ENCODE assay signal across 23 cellular contexts in genomic region chr18:48845174-48845573, GRCh38.
DNase-seq lines count a peak whose midpoint lies in the region; ATAC-seq, FAIRE-seq and TF ChIP-seq lines count a peak whose summit lies in the region.
"Had no signal": no experiment of that assay in that cellular context is flagged by ENCODE, and none has a peak within 500 bp of the region (broad histone marks: within the 10 kb centered on the region; RNA-seq: fewer than 3 reads in every experiment).

No MANE protein-coding gene starts in this region.

- H3K4me2 ChIP-seq in K562 (ENCODE audit: insufficient read depth, low read length): no peak overlapping the region

- H3K9ac ChIP-seq in K562 (ENCODE audit: insufficient read depth in 1 of 2, low read depth in 2 of 2, low read length in 2 of 2): no peak overlapping the region

- H3K27ac ChIP-seq in K562 (ENCODE audit: extremely low read depth, low read depth, low read length) (no peak overlapping the region), right lobe of liver (no peak overlapping the region), small intestine (ENCODE audit: low read depth in 1 of 2, low read length in 1 of 2) (no peak overlapping the region)
- H3K27ac ChIP-seq: ascending aorta, psoas muscle had no signal

- no peaks in the 10 kb centered on the region for H3K9me1 ChIP-seq in K562 (ENCODE audit: control insufficient read depth, insufficient read depth, low read length)

- H2AFZ ChIP-seq in K562 (ENCODE audit: low read depth, low read length): no peak overlapping the region

- TF ChIP-seq CTCF in K562 (IDR thresholded peaks at IDR 0.05 in 2 of 3, conservative IDR thresholded peaks at IDR 0.05 in 1 of 3; ENCODE audit: insufficient read depth in 2 of 3, low read depth in 1 of 3, low read length in 3 of 3): no peak
- no peak for TF ChIP-seq CTCF in right lobe of liver (IDR thresholded peaks at IDR 0.05)
- no peak for TF ChIP-seq CTCF in GM10266 (IDR thresholded peaks at IDR 0.05; ENCODE audit: control insufficient read depth, insufficient read depth, low read depth, missing control alignments)

- no peak; the same call in 1 of the 2 replicates for TF ChIP-seq EP300 in K562 (IDR thresholded peaks at IDR 0.05; ENCODE audit: low read length)

- FAIRE-seq in K562 (lab: Jason Lieb, UNC) (peak; percentile 89), small intestine (lab: Jason Lieb, UNC) (no peak)
- FAIRE-seq: H54 had no signal

- intact Hi-C loops in K562 (cut with micrococcal nuclease) (no loop called here), right lobe of liver (cut with DNase I) (no loop called here)

- TF ChIP-seq RAD21 in K562 (CRISPR knock-in tag; conservative IDR thresholded peaks at IDR 0.05 in 1 of 2, IDR thresholded peaks at IDR 0.05 in 1 of 2): no peak

- H3K4me1 ChIP-seq in K562 (replicated peaks in 1 of 2; ENCODE audit: control insufficient read depth in 2 of 2, insufficient read depth in 2 of 2, low read length in 2 of 2) (peaks cover 30 to 37% of the 10 kb centered on the region in 2 experiments), right lobe of liver (no peaks in the 10 kb centered on the region), small intestine (ENCODE audit: control insufficient read depth in 2 of 2, insufficient read depth in 1 of 2, low read depth in 1 of 2, low read length in 1 of 2) (peaks cover 0 to 8% of the 10 kb centered on the region in 2 donors)

- in situ Hi-C loops in K562 (cut with MboI): no loop called here

- 4% methylated on average over 3 of the region's 4 CpGs for WGBS in K562 (ENCODE audit: insufficient coverage, low coverage, missing lambda C conversion rate)
- 59% methylated on average over 4 of the region's 4 CpGs for WGBS in right lobe of liver (ENCODE audit: insufficient coverage, low coverage, low lambda C conversion rate, missing lambda C conversion rate)
- 77 to 82% (median 78%) methylated on average over 4 of the region's 4 CpGs for WGBS in small intestine, 3 donors

- H3K79me2 ChIP-seq in K562 (ENCODE audit: control insufficient read depth, insufficient read depth, low read length): no peaks in the 10 kb centered on the region

- TF ChIP-seq POLR2A in K562 (conservative IDR thresholded peaks at IDR 0.05) (no peak), right lobe of liver (IDR thresholded peaks at IDR 0.05) (no peak)

- H3K9me3 ChIP-seq in K562 (replicated peaks; ENCODE audit: control insufficient read depth, insufficient read depth, low read depth, low read length) (no peaks in the 10 kb centered on the region), right lobe of liver (no peaks in the 10 kb centered on the region), small intestine (ENCODE audit: control insufficient read depth, low read depth) (no peaks in the 10 kb centered on the region)
- H3K9me3 ChIP-seq: ascending aorta, psoas muscle had no signal

- POLR2A ChIA-PET in K562 (lab: Yijun Ruan, JAX): no interaction called here

- ATAC-seq in K562 (peak; percentile 45; the same call in 1 of the 3 replicates), right lobe of liver (peak; percentile 32 to 43 (median 40)), GM19328 (IDR thresholded peaks at IDR 0.05; ENCODE audit: unreplicated experiment) (no peak), GM19023 (IDR thresholded peaks at IDR 0.05; ENCODE audit: unreplicated experiment) (no peak)
- ATAC-seq: activated CD8-positive, alpha-beta T cell treated with anti-CD3 and anti-CD28 coated beads, Interleukin-2, amount 10 ng/mL, durations not matched to agents 7 days and 5 days; psoas muscle had no signal

- 0 out of 2 replicates have a peak, but pooled peaks cover 5% of the 10 kb centered on the region for H4K20me1 ChIP-seq in K562 (replicated peaks; ENCODE audit: control insufficient read depth, insufficient read depth, low read length)

- peak; percentile 14 for DNase-seq in activated effector memory CD4-positive, alpha-beta T cell treated with anti-CD3 and anti-CD28 coated beads, Interleukin-2, amount 50 U/mL, for 16 hours
- DNase-seq in activated effector memory CD4-positive, alpha-beta T cell treated with Interleukin-2 at 50 U/mL for 16 hours: no peak
- DNase-seq in K562 (ENCODE audit: extremely low read depth in 1 of 4, low spot score in 3 of 4): peak in 2 of 4 experiments; percentile 37 to 71
- peak in 1 of 3 donors; percentile 45 for DNase-seq in right lobe of liver
- DNase-seq in small intestine: peak; percentile 37
- no peak for DNase-seq in GM10266 (ENCODE audit: extremely low spot score)
- DNase-seq: activated CD4-positive, alpha-beta T cell treated with anti-CD3 and anti-CD28 coated beads for 1 hour; activated CD8-positive, alpha-beta T cell treated with anti-CD3 and anti-CD28 coated beads, Interleukin-2, amount 10 ng/mL, durations not matched to agents 7 days and 5 days; activated naive CD4-positive, alpha-beta T cell treated with anti-CD3 and anti-CD28 coated beads, Interleukin-2, amount 10 ng/mL, durations not matched to agents 7 days and 5 days; activated T-cell treated with anti-CD3 and anti-CD28 coated beads, Interleukin-2, amount 50 U/mL, for 1 hour; DMS53; foreskin fibroblast; GDM1; NCI-H187; NCI-H526; SIG-M5; substantia nigra; SW 1271 had no signal

- H3K27me3 ChIP-seq in K562 (ENCODE audit: control insufficient read depth in 2 of 2, insufficient read depth in 2 of 2, low read length in 2 of 2): no peaks in the 10 kb centered on the region
- no peaks in the 10 kb centered on the region for H3K27me3 ChIP-seq in right lobe of liver
- H3K27me3 ChIP-seq in small intestine (ENCODE audit: control insufficient read depth in 2 of 2, insufficient read depth in 2 of 2, low read length in 2 of 2): no peaks in the 10 kb centered on the region
- H3K27me3 ChIP-seq: ascending aorta had no signal

- H3K4me3 ChIP-seq in K562 (no peak overlapping the region), right lobe of liver (no peak overlapping the region), small intestine (ENCODE audit: low read depth in 1 of 2, low read length in 2 of 2) (no peak overlapping the region)
- H3K4me3 ChIP-seq: ascending aorta, psoas muscle had no signal

- H3K36me3 ChIP-seq in K562 (ENCODE audit: control insufficient read depth, insufficient read depth, low read length) (no peaks in the 10 kb centered on the region), right lobe of liver (peaks cover 0 to 3% (median 0%) of the 10 kb centered on the region in 4 donors), small intestine (ENCODE audit: control insufficient read depth in 2 of 2, insufficient read depth in 2 of 2, low read length in 2 of 2) (no peaks in the 10 kb centered on the region)
- H3K36me3 ChIP-seq: ascending aorta had no signal

- BruUV-seq in K562 (replicated peaks; lab: Mats Ljungman, UMichigan): no TSS peak

- CTCF ChIA-PET in K562 (lab: Yijun Ruan, JAX; ENCODE audit: low intra/inter-chr PET ratio): no interaction called here

TF ChIP-seq in K562, 482 proteins besides CTCF, POLR2A, EP300 and RAD21 (continues in another document):
- no peak for TF ChIP-seq CHD4 (IDR thresholded peaks at IDR 0.05; ENCODE audit: insufficient read depth, insufficient replicate concordance, low read depth, low read length, poor library complexity, severe bottlenecking)
- TF ChIP-seq DMBX1 (CRISPR knock-in tag; IDR thresholded peaks at IDR 0.05; ENCODE audit: borderline replicate concordance): 0 out of 2 replicates have a peak, but pooled peaks have one; percentile 24
- TF ChIP-seq ATF3 (IDR thresholded peaks at IDR 0.05): 0 out of 2 replicates have a peak, but pooled peaks have one; percentile 36
- no peak for TF ChIP-seq ATF3 (CRISPR knock-in tag; conservative IDR thresholded peaks at IDR 0.05)
- TF ChIP-seq NELFE (IDR thresholded peaks at IDR 0.05; ENCODE audit: insufficient read depth, insufficient read length): no peak
- TF ChIP-seq TGIF2 (CRISPR knock-in tag; IDR thresholded peaks at IDR 0.05): no peak
- no peak for TF ChIP-seq NR2C2 (CRISPR knock-in tag; IDR thresholded peaks at IDR 0.05)
- TF ChIP-seq NR2C2 (tag; IDR thresholded peaks at IDR 0.05): peak; percentile 52; the same call in 1 of the 2 replicates
- TF ChIP-seq TCF7L2 (IDR thresholded peaks at IDR 0.05; ENCODE audit: low read depth, low read length): no peak
- no peak for TF ChIP-seq FOXJ3 (CRISPR knock-in tag; IDR thresholded peaks at IDR 0.05)
- TF ChIP-seq NCOR1 (IDR thresholded peaks at IDR 0.05): peak; percentile 26; the same call in 1 of the 2 replicates
- TF ChIP-seq ZNF239 (CRISPR knock-in tag; IDR thresholded peaks at IDR 0.05): no peak
- no peak for TF ChIP-seq SMARCB1 (IDR thresholded peaks at IDR 0.05; ENCODE audit: insufficient read length, low read depth)
- TF ChIP-seq OTX1 (CRISPR knock-in tag; IDR thresholded peaks at IDR 0.05): no peak
- TF ChIP-seq ARID1B (IDR thresholded peaks at IDR 0.05): peak; percentile 38; the same call in 1 of the 2 replicates
- TF ChIP-seq ZNF354B (CRISPR knock-in tag; IDR thresholded peaks at IDR 0.05): no peak
- TF ChIP-seq ESRRB (CRISPR knock-in tag; IDR thresholded peaks at IDR 0.05; ENCODE audit: borderline replicate concordance): no peak
- no peak for TF ChIP-seq ZNF717 (CRISPR knock-in tag; IDR thresholded peaks at IDR 0.05)
- TF ChIP-seq SMAD4 (CRISPR knock-in tag; conservative IDR thresholded peaks at IDR 0.05): 0 out of 2 replicates have a peak, but pooled peaks have one; percentile 41
- TF ChIP-seq ZC3H11A (IDR thresholded peaks at IDR 0.05; ENCODE audit: low read depth, low read length): no peak
- TF ChIP-seq FOXA1 (IDR thresholded peaks at IDR 0.05; ENCODE audit: borderline replicate concordance): no peak
- no peak for TF ChIP-seq ZNF124 (CRISPR knock-in tag; IDR thresholded peaks at IDR 0.05)

Comparison
In these comparisons a context has a peak if more than half of its experiments do, and no peak if none do; other contexts are left out.
1. DNase-seq: peak in activated effector memory CD4-positive, alpha-beta T cell treated with anti-CD3 and anti-CD28 coated beads, Interleukin-2, amount 50 U/mL, for 16 hours (single experiment) and small intestine (single experiment); none in activated effector memory CD4-positive, alpha-beta T cell treated with Interleukin-2 at 50 U/mL for 16 hours (single experiment) and GM10266 (single experiment).
2. ATAC-seq: peak in K562 (single experiment) and right lobe of liver (4 of 4); none in GM19328 (single experiment) and GM19023 (single experiment).